In the genomic region with DNA sequence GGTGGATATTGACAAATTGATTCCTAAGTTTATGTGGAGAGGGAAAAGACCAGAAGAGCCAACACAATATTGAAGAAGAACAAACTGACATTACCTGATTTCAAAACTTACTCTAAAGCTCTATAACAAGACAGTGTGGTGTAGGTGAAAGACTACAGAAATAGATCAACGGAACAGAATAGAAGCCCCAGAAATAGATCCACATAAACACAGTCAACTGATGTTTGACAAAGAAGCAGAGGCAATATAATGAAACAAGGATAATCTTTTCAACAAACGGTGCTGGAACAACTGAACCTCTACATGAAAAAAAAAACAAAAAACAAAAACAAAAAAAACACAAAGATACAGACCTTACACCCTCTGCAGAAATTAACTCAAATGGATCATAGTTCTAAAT, we compare ENCODE assay signal across 32 cellular contexts. TPM values are rescaled to one million over a fixed set of nuclear protein-coding genes. Genes with fewer than 3 reads are reported as not detected.
DNase-seq lines count a peak whose midpoint lies in the region; ATAC-seq, FAIRE-seq and TF ChIP-seq lines count a peak whose summit lies in the region.
"Had no signal": no experiment of that assay in that cellular context is flagged by ENCODE, and none has a peak within 500 bp of the region (broad histone marks: within the 10 kb centered on the region; RNA-seq: fewer than 3 reads in every experiment).

No MANE protein-coding gene starts in this region.

- H3F3A ChIP-seq in SK-N-SH (replicated peaks; ENCODE audit: insufficient read depth) = no peaks in the 10 kb centered on the region

- peaks cover 46 to 79% (median 69%) of the 10 kb centered on the region in 3 donors for H3K4me1 Mint-ChIP-seq in naive B cell

- no peaks in the 10 kb centered on the region for H3K27me3 Mint-ChIP-seq in naive B cell
- H3K27me3 Mint-ChIP-seq: CD8-positive, alpha-beta memory T cell; T-cell had no signal

- H3K27ac Mint-ChIP-seq in naive B cell = peak overlapping the region in 4 of 6 donors; percentile 8 to 48 (median 11)
- H3K27ac Mint-ChIP-seq: CD14-positive monocyte, T-cell had no signal

- no peak overlapping the region for H3K9ac ChIP-seq in GM12878 (ENCODE audit: control insufficient read depth, insufficient read depth, low read length)
- H3K9ac ChIP-seq in SK-N-SH = no peak overlapping the region
- H3K9ac ChIP-seq: GM23248, KMS-11 had no signal

- no peak overlapping the region for H3K27ac ChIP-seq in GM12878 (ENCODE audit: control insufficient read depth, insufficient read depth)
- H3K27ac ChIP-seq in SK-N-SH (ENCODE audit: low read depth in 2 of 2, low read length in 1 of 2) = no peak overlapping the region
- H3K27ac ChIP-seq: GM23248, KMS-11, PC-9, SJSA1 had no signal

- H3K4me3 Mint-ChIP-seq in naive B cell = no peak overlapping the region
- H3K4me3 Mint-ChIP-seq: CD14-positive monocyte; CD8-positive, alpha-beta memory T cell; T-cell had no signal

- intact Hi-C loops in GM12878 (cut with micrococcal nuclease; ENCODE audit: unreplicated experiment) = no loop called here

- in situ Hi-C loops in GM12878 (cut with MboI) = no loop called here

- no peak for TF ChIP-seq POLR2A in GM12878 (IDR thresholded peaks at IDR 0.05; ENCODE audit: low read depth, low read length)

- no peak overlapping the region for H3K4me2 ChIP-seq in GM12878 (ENCODE audit: control insufficient read depth, insufficient read depth)
- no peak overlapping the region for H3K4me2 ChIP-seq in SK-N-SH
- H3K4me2 ChIP-seq: KMS-11, PC-9 had no signal

- RAD21 ChIA-PET in GM12878 (lab: Charles Lee; ENCODE audit: unreplicated experiment) = interaction anchor here (0.8 to 4.8 kb wide), 6 partner anchors 18 to 29 kb away, joined by 3 to 31 read pairs (median 10); no protein-coding TSS in a partner anchor

- H3K36me3 Mint-ChIP-seq in naive B cell = no peaks in the 10 kb centered on the region
- H3K36me3 Mint-ChIP-seq: T-cell had no signal

- H4K20me1 ChIP-seq in GM12878 (ENCODE audit: control insufficient read depth, insufficient read depth) = no peaks in the 10 kb centered on the region
- H4K20me1 ChIP-seq in SK-N-SH (ENCODE audit: insufficient read depth) = no peaks in the 10 kb centered on the region

- no TSS peak for BruUV-seq in GM12878 (replicated peaks; lab: Mats Ljungman, UMichigan)

- TF ChIP-seq EP300 in GM12878 (IDR thresholded peaks at IDR 0.05; ENCODE audit: borderline replicate concordance in 1 of 2, control insufficient read depth in 1 of 2, low read depth in 2 of 2, low read length in 2 of 2) (no peak), SK-N-SH (IDR thresholded peaks at IDR 0.05; ENCODE audit: borderline replicate concordance in 1 of 2, low read depth in 1 of 2, low read length in 1 of 2) (no peak)

- H3K36me3 ChIP-seq in GM06990 (ENCODE audit: control insufficient read depth, insufficient read depth, low read length) (no peaks in the 10 kb centered on the region; the same call in none of the 2 replicates), GM12878 (ENCODE audit: control insufficient read depth in 2 of 2, insufficient read depth in 2 of 2, low read length in 1 of 2) (peaks cover 2 to 6% of the 10 kb centered on the region in 2 experiments; a peak in 2 of 4 replicates), SK-N-SH (replicated peaks in 1 of 2; ENCODE audit: control insufficient read depth in 1 of 2, insufficient read depth in 2 of 2, low read length in 1 of 2) (no peaks in the 10 kb centered on the region)
- H3K36me3 ChIP-seq: BE2C, SJSA1 had no signal

- TF ChIP-seq CTCF in GM06990 (IDR thresholded peaks at IDR 0.05; ENCODE audit: insufficient read depth, low read length, poor library complexity, severe bottlenecking) = no peak
- no peak for TF ChIP-seq CTCF in GM12878 (IDR thresholded peaks at IDR 0.05 in 2 of 3, conservative IDR thresholded peaks at IDR 0.05 in 1 of 3; ENCODE audit: control insufficient read depth in 2 of 3, extremely low read depth in 1 of 3, insufficient read depth in 1 of 3, low read depth in 3 of 3, low read length in 3 of 3)
- no peak for TF ChIP-seq CTCF in SK-N-SH (IDR thresholded peaks at IDR 0.05)

- H3K4me1 ChIP-seq in GM12878 (ENCODE audit: control insufficient read depth, insufficient read depth, low read length) (peaks cover 10% of the 10 kb centered on the region), SK-N-SH (ENCODE audit: control insufficient read depth in 1 of 2, insufficient read depth in 2 of 2, low read depth in 1 of 2, low read length in 1 of 2) (peaks cover 0 to 5% of the 10 kb centered on the region in 2 experiments; a peak in 1 of 4 replicates)
- H3K4me1 ChIP-seq: BE2C, SJSA1 had no signal

- POLR2A ChIA-PET in GM12878 (lab: Charles Lee) = interaction anchor here (0.5 to 1.3 kb wide), 3 partner anchors 13 to 52 kb away, joined by 3 to 4 read pairs (median 3); no protein-coding TSS in a partner anchor
- POLR2A ChIA-PET in SK-N-SH (lab: Yijun Ruan, JAX) = no interaction called here

- FAIRE-seq in GM12878 (lab: Jason Lieb, UNC) = no peak

- WGBS in GM12878 (ENCODE audit: insufficient coverage, insufficient replicate concordance, low lambda C conversion rate, missing lambda C conversion rate) = 73% methylated on average over 2 of the region's 2 CpGs
- 61% methylated on average over 2 of the region's 2 CpGs for WGBS in SK-N-SH (ENCODE audit: low lambda C conversion rate)

- H3K4me3 ChIP-seq in GM06990 (replicated peaks; ENCODE audit: low read depth, low read length) (peak overlapping the region; percentile 8; the same call in 1 of the 2 replicates), GM12878 (peak overlapping the region; percentile 4; the same call in 1 of the 2 replicates), SK-N-SH (ENCODE audit: low read depth in 2 of 2, low read length in 1 of 2) (no peak overlapping the region)
- H3K4me3 ChIP-seq: GM23248, PC-9, SJSA1 had no signal

- SMC1A ChIA-PET in GM12878 (lab: Charles Lee; ENCODE audit: uncharacterized antibody, unreplicated experiment) = interaction anchor here (0.7 to 19.4 kb wide), 6 partner anchors 17 to 97 kb away, joined by 3 to 370 read pairs (median 32); partner anchors contain the start of gene MAP3K5

- no peaks in the 10 kb centered on the region for H3K9me3 Mint-ChIP-seq in naive B cell
- H3K9me3 Mint-ChIP-seq: CD14-positive monocyte; CD8-positive, alpha-beta memory T cell; T-cell had no signal

- H3K79me2 ChIP-seq in GM12878 (ENCODE audit: control insufficient read depth, insufficient read depth, low read length) (peaks cover 98% of the 10 kb centered on the region), SK-N-SH (ENCODE audit: insufficient read depth) (peaks cover 17% of the 10 kb centered on the region)

- no peak for DNase-seq in GM06990 (ENCODE audit: extremely low read depth, insufficient read length)
- no peak for DNase-seq in GM12878 (ENCODE audit: low read depth, low spot score)
- no peak for DNase-seq in naive B cell
- no peak for DNase-seq in activated CD4-positive, alpha-beta T cell treated with anti-CD3 and anti-CD28 coated beads, Interleukin-2, amount 50 U/mL, for 4 hours
- no peak for DNase-seq in NCI-H2029 treated with DMSO at 0.1 percent for 48 hours (lab: John Stamatoyannopoulos, UW)
- no peak for DNase-seq in SK-N-SH
- DNase-seq: 8988T; ACHN; BE2C; Calu3; CD8-positive, alpha-beta memory T cell; DMS79 treated with DMSO at 0.1 percent for 48 hours; GF-D8; GM23248; H7; IMR-90; NCI-H1048; NCI-H1417 treated with DMSO at 0.1 percent for 48 hours; NCI-H1694 treated with DMSO at 0.1 percent for 48 hours; NCI-H2171 treated with DMSO at 0.1 percent for 48 hours; NCI-H345; NCI-H510A treated with DMSO at 0.1 percent for 48 hours; NCI-H748 treated with DMSO at 0.1 percent for 48 hours; PC-9; Right ventricle myocardium superior; RPMI8226; T-cell had no signal

- CTCF ChIA-PET in GM12878 (lab: Yijun Ruan, JAX) = interaction anchor here (2.5 to 5.7 kb wide), 4 partner anchors 13 to 97 kb away, joined by 9 to 34 read pairs (median 29); partner anchors contain the start of gene MAP3K5
- CTCF ChIA-PET in SK-N-SH (lab: Yijun Ruan, JAX) = no interaction called here

- ATAC-seq in HG02798 (IDR thresholded peaks at IDR 0.05; ENCODE audit: poor library complexity, unreplicated experiment) = peak; percentile 55
- peak; percentile 50 for ATAC-seq in GM12878
- no peak for ATAC-seq in naive B cell (ENCODE audit: low read depth in 2 of 2)
- ATAC-seq in GM18520 (IDR thresholded peaks at IDR 0.05; ENCODE audit: unreplicated experiment) = no peak
- ATAC-seq: T-cell had no signal

- H3K27me3 ChIP-seq in GM06990 (replicated peaks; ENCODE audit: control insufficient read depth, insufficient read depth, low read length) = no peaks in the 10 kb centered on the region
- H3K27me3 ChIP-seq in GM12878 (replicated peaks in 1 of 2; ENCODE audit: control insufficient read depth in 2 of 2, insufficient read depth in 2 of 2, low read length in 1 of 2) = no peaks in the 10 kb centered on the region
- H3K27me3 ChIP-seq in SK-N-SH (ENCODE audit: insufficient read depth) = no peaks in the 10 kb centered on the region
- H3K27me3 ChIP-seq: BE2C, SJSA1 had no signal

- no peak overlapping the region for H2AFZ ChIP-seq in GM12878 (ENCODE audit: control insufficient read depth, low read depth, low read length)
- no peak overlapping the region for H2AFZ ChIP-seq in SK-N-SH (ENCODE audit: low read depth)
- H2AFZ ChIP-seq: GM23248, PC-9 had no signal

- no peak for TF ChIP-seq RAD21 in GM12878 (IDR thresholded peaks at IDR 0.05; ENCODE audit: insufficient read depth, low read depth, low read length)
- no peak for TF ChIP-seq RAD21 in SK-N-SH (IDR thresholded peaks at IDR 0.05; ENCODE audit: low read length)

- H3K9me3 ChIP-seq in GM12878 (replicated peaks; ENCODE audit: control insufficient read depth, insufficient read depth, low read length) (no peaks in the 10 kb centered on the region), SK-N-SH (no peaks in the 10 kb centered on the region)
- H3K9me3 ChIP-seq: BE2C, SJSA1 had no signal

- no peaks in the 10 kb centered on the region for H3K9me2 ChIP-seq in SK-N-SH

RNA-seq across cellular contexts. Expression of gene MAP3K5, which starts 50.2 kb away (rescaled TPM):
- 212 and 228 TPM in 2 replicates for total RNA-seq in GM12878 (2013; cell fraction: nucleolus; rRNA removed)
- 28.9 and 33.4 TPM in 2 replicates for total RNA-seq in GM12878 (2014; rRNA removed)
- 31.4 and 32.6 TPM in 2 replicates for total RNA-seq in GM12878 (2014; rRNA removed; fragmentation: Illumina TruSeq; extraction: Trizol)
- 31.6 TPM in 2 replicates for total RNA-seq in GM12878 (2021)
- polyA plus RNA-seq in GM12878 (2011; ENCODE audit: low read depth) = 33.8 TPM
- 34.3 and 46.0 TPM in 2 replicates for polyA plus RNA-seq in GM12878 (2011; rRNA removed)
- polyA plus RNA-seq in GM12878 (2011; cell fraction: cytosol; rRNA removed) = 15.7 and 17.7 TPM in 2 replicates
- polyA plus RNA-seq in GM12878 (2011; cell fraction: nucleus; rRNA removed) = 23.9 and 28.8 TPM in 2 replicates
- 20.4 and 35.3 TPM in 2 replicates for polyA plus RNA-seq in GM12878 (2012)
- polyA plus RNA-seq in GM12878 (2014; fragmentation: Illumina TruSeq; extraction: Trizol) = 30.9 and 39.1 TPM in 2 replicates
- polyA plus RNA-seq in GM12878 (2014; fragmentation: Nextera tagmentation; extraction: Ambion mirVana) = 10 to 100 TPM in 1 of 2 experiments, 1 to 10 TPM in 1; 5.4 to 11.1 TPM
- polyA plus RNA-seq in GM12878 (2014; rRNA removed) = 17.5 and 18.2 TPM in 2 replicates
- polyA plus RNA-seq in GM12878 (2016; fragmentation: Nextera tagmentation; extraction: Ambion mirVana) = 10 to 100 TPM in 1 of 2 experiments, 1 to 10 TPM in 1; 8.3 to 23.9 TPM
- polyA minus RNA-seq in GM12878 (2011; rRNA and poly(A)+ RNA removed) = 49.0 and 54.4 TPM in 2 replicates
- polyA minus RNA-seq in GM12878 (2011; cell fraction: cytosol; rRNA and poly(A)+ RNA removed) = 16.2 and 17.7 TPM in 2 replicates
- 40.9 and 59.3 TPM in 2 replicates for polyA minus RNA-seq in GM12878 (2011; cell fraction: nucleus; rRNA and poly(A)+ RNA removed)
- 10 to 100 TPM in 3 of 6 donors, 1 to 10 TPM in 3; 5.8 to 15.5 (median 10.1) TPM for polyA plus RNA-seq in naive B cell (ENCODE audit: low read depth in 6 of 6)
- 1.4 TPM in 2 replicates for polyA plus RNA-seq in SK-N-SH (2012; rRNA removed)
- polyA plus RNA-seq in SK-N-SH (2012; cell fraction: cytosol; rRNA removed) = 1.7 and 1.8 TPM in 2 replicates
- 1.1 and 1.9 TPM in 2 replicates for polyA plus RNA-seq in SK-N-SH (2012; cell fraction: nucleus; rRNA removed)

Comparison
In these comparisons a context has a peak if more than half of its experiments do, and no peak if none do; other contexts are left out.
1. H3K4me3 ChIP-seq: peak in GM06990 (single experiment) and GM12878 (single experiment); none in SK-N-SH (0 of 2).
2. ATAC-seq: peak in HG02798 (single experiment) and GM12878 (single experiment); none in naive B cell (0 of 2) and GM18520 (single experiment).